Comparison of ENCODE assay signal across 8 cellular contexts in the genomic region with DNA sequence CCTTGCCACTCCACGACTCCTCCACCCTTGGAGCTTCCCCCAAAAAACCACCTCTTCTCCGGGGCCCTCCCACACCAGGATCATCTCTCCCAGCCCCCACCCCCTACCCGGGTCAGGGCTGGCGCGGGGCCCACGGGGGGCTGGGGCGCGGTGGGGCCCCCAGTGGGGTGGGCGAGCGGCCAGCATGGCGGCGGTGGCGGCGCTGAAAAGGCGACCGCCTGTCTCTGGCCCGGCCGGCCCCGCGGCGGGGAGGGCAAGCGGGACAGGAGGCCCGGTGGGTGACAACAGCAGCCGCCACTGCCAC. TPM values are rescaled to one million over a fixed set of nuclear protein-coding genes. Genes with fewer than 3 reads are reported as not detected.
DNase-seq lines count a peak whose midpoint lies in the region; ATAC-seq and TF ChIP-seq lines count a peak whose summit lies in the region.

No MANE protein-coding gene starts in this region.

- no peak for TF ChIP-seq CTCF in adrenal gland (IDR thresholded peaks at IDR 0.05)
- TF ChIP-seq CTCF in right lobe of liver (IDR thresholded peaks at IDR 0.05): no peak
- TF ChIP-seq CTCF in transverse colon (IDR thresholded peaks at IDR 0.05): no peak

- H3K36me3 Mint-ChIP-seq in activated T-cell treated with anti-CD3 and anti-CD28 coated beads, Interleukin-2, amount 50 U/mL, for 4 hours (ENCODE audit: insufficient read depth): peaks cover 46% of the 10 kb centered on the region

- peak overlapping the region; percentile 53 to 91 (median 83) for H3K4me3 ChIP-seq in adrenal gland
- peak overlapping the region; percentile 89 to 100 (median 94) for H3K4me3 ChIP-seq in right lobe of liver
- peak overlapping the region; percentile 75 to 95 (median 84) for H3K4me3 ChIP-seq in transverse colon

- no peak for TF ChIP-seq POLR2A in adrenal gland (IDR thresholded peaks at IDR 0.05)
- TF ChIP-seq POLR2A in right lobe of liver (IDR thresholded peaks at IDR 0.05): no peak
- no peak for TF ChIP-seq POLR2A in transverse colon (IDR thresholded peaks at IDR 0.05)

- H3K36me3 ChIP-seq in adrenal gland (replicated peaks in 1 of 2) (peaks cover 0 to 72% of the 10 kb centered on the region in 2 donors), right lobe of liver (peaks cover 0 to 46% (median 14%) of the 10 kb centered on the region in 4 donors), transverse colon (peaks cover 0 to 40% (median 17%) of the 10 kb centered on the region in 4 donors)

- peak overlapping the region in 4 of 5 donors; percentile 44 to 87 (median 80) for H3K27ac ChIP-seq in adrenal gland
- H3K27ac ChIP-seq in right lobe of liver: peak overlapping the region in 2 of 3 donors; percentile 44 to 73
- H3K27ac ChIP-seq in transverse colon: peak overlapping the region; percentile 78 to 90 (median 87)

- no peak for TF ChIP-seq EP300 in transverse colon (IDR thresholded peaks at IDR 0.05; ENCODE audit: low read depth)

- peaks cover 35% of the 10 kb centered on the region for H3K4me1 Mint-ChIP-seq in activated T-cell treated with anti-CD3 and anti-CD28 coated beads, Interleukin-2, amount 50 U/mL, for 4 hours (ENCODE audit: low read depth)

- no peaks in the 10 kb centered on the region for H3K27me3 Mint-ChIP-seq in activated T-cell treated with anti-CD3 and anti-CD28 coated beads, Interleukin-2, amount 50 U/mL, for 4 hours (ENCODE audit: low read depth)

- no peak for DNase-seq in activated T-cell treated with anti-CD3 and anti-CD28 coated beads, Interleukin-2, amount 50 U/mL, for 4 hours
- DNase-seq in activated T-cell treated with anti-CD3 and anti-CD28 coated beads for 4 hours: no peak
- no peak for DNase-seq in adrenal gland
- no peak for DNase-seq in right lobe of liver
- no peak for DNase-seq in transverse colon
- DNase-seq in globus pallidus (ENCODE audit: low spot score): no peak
- DNase-seq in H4 (ENCODE audit: low spot score): no peak

- no peaks in the 10 kb centered on the region for H3K9me3 Mint-ChIP-seq in activated T-cell treated with anti-CD3 and anti-CD28 coated beads, Interleukin-2, amount 50 U/mL, for 4 hours

- no peak for ATAC-seq in activated T-cell treated with anti-CD3 and anti-CD28 coated beads, Interleukin-2, amount 50 U/mL, for 4 hours
- ATAC-seq in right lobe of liver (no peak), GM18511 (IDR thresholded peaks at IDR 0.05; ENCODE audit: unreplicated experiment) (no peak)

- no peaks in the 10 kb centered on the region for H3K9me3 ChIP-seq in adrenal gland (replicated peaks in 1 of 3)
- H3K9me3 ChIP-seq in right lobe of liver: no peaks in the 10 kb centered on the region
- H3K9me3 ChIP-seq in transverse colon: no peaks in the 10 kb centered on the region

- intact Hi-C loops in adrenal gland (cut with DNase I): no loop called here
- intact Hi-C loops in right lobe of liver (cut with DNase I): no loop called here
- intact Hi-C loops in transverse colon (cut with DNase I; ENCODE audit: low total_unique reads): no loop called here

- H3K27me3 ChIP-seq in adrenal gland: no peaks in the 10 kb centered on the region
- no peaks in the 10 kb centered on the region for H3K27me3 ChIP-seq in right lobe of liver
- H3K27me3 ChIP-seq in transverse colon: no peaks in the 10 kb centered on the region

- H3K4me3 Mint-ChIP-seq in activated T-cell treated with anti-CD3 and anti-CD28 coated beads, Interleukin-2, amount 50 U/mL, for 4 hours: peak overlapping the region; percentile 67

- WGBS in adrenal gland, 4 donors: 0 to 3% (median 1%) methylated on average over 2 to 24 of the region's 24 CpGs
- 10% methylated on average over 2 of the region's 24 CpGs for WGBS in right lobe of liver (ENCODE audit: insufficient coverage, low coverage, low lambda C conversion rate, missing lambda C conversion rate)
- WGBS in transverse colon (ENCODE audit: low coverage in 1 of 2), 2 donors: 4% methylated on average over 19 of the region's 24 CpGs; no CpG with 5 or more reads in 1 of the 2 donors

- H3K4me1 ChIP-seq in adrenal gland (replicated peaks in 1 of 2) (peaks cover 14 to 21% of the 10 kb centered on the region in 2 donors), right lobe of liver (peaks cover 0 to 16% (median 3%) of the 10 kb centered on the region in 4 donors), transverse colon (peaks cover 9 to 16% (median 12%) of the 10 kb centered on the region in 4 donors)

- in situ Hi-C loops in transverse colon (cut with MboI; ENCODE audit: low pct_ligation_motif_present in 1 of 4, low pct_unique_long_range_greater_than_20kb in 1 of 4, low sequenced_read_pairs in 3 of 4): no loop called here

RNA-seq across cellular contexts. Expression of a gene that starts 0.8 kb away (rescaled TPM):
- 1 to 10 TPM; 2.8 to 3.2 (median 2.8) TPM for total RNA-seq in activated T-cell treated with anti-CD3 and anti-CD28 coated beads, Interleukin-2, amount 50 U/mL, for 4 hours
- total RNA-seq in adrenal gland (10 to 100 TPM in 7 of 8 donors, 1 to 10 TPM in 1; 7.8 to 51.0 (median 25.5) TPM), right lobe of liver (1 to 10 TPM; 2.5 to 6.3 (median 4.4) TPM), transverse colon (10 to 100 TPM; 13.3 to 16.1 (median 15.1) TPM)
- polyA plus RNA-seq in adrenal gland: 10 to 100 TPM; 18.7 to 66.6 (median 30.2) TPM
- 4.2 and 4.3 TPM in 2 replicates for total RNA-seq in H4 (2014; rRNA removed; shearing (Covaris generic))

RNA-seq across cellular contexts. Expression of a gene that starts 13.1 kb away (rescaled TPM):
- 100 to 1,000 TPM; 738 to 880 (median 839) TPM for total RNA-seq in activated T-cell treated with anti-CD3 and anti-CD28 coated beads, Interleukin-2, amount 50 U/mL, for 4 hours
- total RNA-seq in adrenal gland (100 to 1,000 TPM in 4 of 8 donors, 10 to 100 TPM in 4; 52.4 to 196 (median 94.3) TPM), right lobe of liver (10 to 100 TPM; 46.1 to 76.2 (median 51.4) TPM), transverse colon (100 to 1,000 TPM in 1 of 4 donors, 10 to 100 TPM in 3; 20.6 to 107 (median 62.6) TPM)
- polyA plus RNA-seq in adrenal gland: 100 to 1,000 TPM; 101 to 228 (median 214) TPM
- total RNA-seq in H4 (2014; rRNA removed; shearing (Covaris generic)): 256 and 309 TPM in 2 replicates

RNA-seq across cellular contexts. Expression of a gene that starts 54.5 kb away (rescaled TPM):
- total RNA-seq in activated T-cell treated with anti-CD3 and anti-CD28 coated beads, Interleukin-2, amount 50 U/mL, for 4 hours: not detected
- not detected for total RNA-seq in adrenal gland
- not detected for polyA plus RNA-seq in adrenal gland
- total RNA-seq in right lobe of liver: not detected
- total RNA-seq in transverse colon: not detected
- not detected in 2 replicates for total RNA-seq in H4 (2014; rRNA removed; shearing (Covaris generic))
